ENCODE assay signal across 31 cellular contexts in the genomic region with DNA sequence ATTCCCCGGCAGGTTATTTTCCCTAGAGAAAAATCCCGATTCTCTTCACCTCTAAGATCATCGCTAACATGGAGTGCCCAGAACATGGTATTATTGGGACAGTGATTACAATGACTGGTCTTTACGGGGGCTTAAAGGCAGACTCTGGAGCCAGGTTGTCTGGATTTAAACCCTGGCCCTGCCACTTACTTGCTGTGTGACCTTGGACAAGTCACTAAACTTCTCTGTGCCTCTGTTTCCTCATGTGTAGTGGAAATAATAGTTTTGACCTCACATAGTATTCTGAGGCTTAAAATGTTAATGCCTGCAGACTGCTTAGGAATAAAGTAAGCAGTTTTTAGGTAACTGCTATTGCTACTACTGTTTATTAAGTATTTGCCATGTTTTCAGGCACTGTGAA. TPM values are rescaled to one million over a fixed set of nuclear protein-coding genes. Genes with fewer than 3 reads are reported as not detected.
"Had no signal": no experiment of that assay in that cellular context is flagged by ENCODE, and none has a peak within 500 bp of the region (broad histone marks: within the 10 kb centered on the region; RNA-seq: fewer than 3 reads in every experiment).

No MANE protein-coding gene starts in this region.

- H3K4me3 ChIP-seq: MG63, PC-9, SJCRH30 had no signal

- ATAC-seq: Panc1, Right ventricle myocardium inferior had no signal

- H3K4me2 ChIP-seq: PC-9, SK-N-SH had no signal

- H3K9me3 ChIP-seq: MG63, SJCRH30, SK-N-SH had no signal

- FAIRE-seq: RCC 7860 had no signal

- H3K27me3 ChIP-seq: MG63, SJCRH30 had no signal

- H3K9ac ChIP-seq: SK-N-SH had no signal

- H3K27ac ChIP-seq: PC-9, RWPE1, SJCRH30 had no signal

- DNase-seq: Kasumi-1, MG63, NCI-H1048, NCI-H1092 treated with DMSO at 0.1 percent for 48 hours, NCI-H1105 treated with DMSO at 0.1 percent for 48 hours, NCI-H1417, NCI-H1436, NCI-H146, NCI-H1694, NCI-H187, NCI-H1930, NCI-H2029 treated with DMSO at 0.1 percent for 48 hours, NCI-H2081 treated with DMSO at 0.1 percent for 48 hours, NCI-H2107, NCI-H2171, NCI-H226, NCI-H446 treated with DMSO at 0.1 percent for 48 hours, NCI-H510A, NCI-H748 treated with DMSO at 0.1 percent for 48 hours, PC-9, SHP77, SIG-M5, SJCRH30, SK-N-SH, SW 1271 had no signal

- H2AFZ ChIP-seq: PC-9 had no signal

- H3K36me3 ChIP-seq: MG63, SJCRH30 had no signal

RNA-seq across cellular contexts. Expression of a gene that starts 4.4 kb away (rescaled TPM):
- total RNA-seq: OCI-LY7, Right ventricle myocardium inferior, RPMI7951, SJCRH30 had no signal
- polyA plus RNA-seq: SK-N-SH had no signal
